In the genomic region with DNA sequence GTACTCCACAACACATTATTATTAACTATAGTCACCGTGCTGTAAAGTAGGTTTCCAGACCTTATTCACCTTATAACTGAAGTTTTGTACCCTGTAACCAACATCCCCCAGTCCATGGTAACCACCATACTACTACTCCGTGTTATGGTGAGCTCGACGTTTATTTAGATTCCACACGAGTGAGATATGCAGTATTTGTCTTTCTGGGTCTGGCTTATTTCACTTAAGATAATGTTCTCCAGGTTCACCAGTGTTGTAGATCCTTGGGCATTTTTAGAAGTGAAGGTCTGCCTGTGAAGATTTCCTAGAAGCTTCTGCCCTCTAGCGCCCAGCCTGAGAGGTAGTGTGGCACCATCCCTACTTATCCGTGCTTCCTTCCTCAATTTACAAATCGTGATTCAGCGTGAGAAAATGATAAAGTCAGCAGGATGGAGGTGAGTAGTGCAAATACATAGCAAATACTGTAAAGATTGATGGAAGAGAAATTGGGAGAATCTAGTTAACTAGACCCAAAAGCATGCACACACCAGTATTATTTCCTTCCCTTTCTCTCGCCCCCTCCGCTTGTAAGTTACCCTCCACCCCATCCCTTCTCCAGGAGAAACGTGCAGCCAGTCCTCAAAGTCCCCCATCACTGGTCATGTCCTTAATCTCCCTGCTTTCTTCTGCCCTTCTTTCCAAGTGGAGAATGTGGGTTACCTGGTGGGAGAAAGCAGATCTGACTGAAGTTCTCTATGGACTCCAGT, we compare ENCODE assay signal across 8 cellular contexts. TPM values are rescaled to one million over a fixed set of nuclear protein-coding genes. Genes with fewer than 3 reads are reported as not detected.
DNase-seq lines count a peak whose midpoint lies in the region; ATAC-seq and TF ChIP-seq lines count a peak whose summit lies in the region.

No MANE protein-coding gene starts in this region.

- peak; percentile 68 for ATAC-seq in activated naive CD8-positive, alpha-beta T cell treated with anti-CD3 and anti-CD28 coated beads, Interleukin-2, amount 10 ng/mL, durations not matched to agents 7 days and 5 days (ENCODE audit: low read depth)
- ATAC-seq in left lobe of liver = peak; percentile 96
- ATAC-seq in stimulated activated naive B cell treated with anti-CD40 and anti-IgM and Interleukin-4, amounts not matched to agents 10 μg/mL and 1 μg/mL and 100 μg/mL, for 72 hours (replicated peaks) = peak; percentile 71 to 82

- DNase-seq in activated naive CD8-positive, alpha-beta T cell treated with anti-CD3 and anti-CD28 coated beads, Interleukin-2, amount 10 ng/mL, durations not matched to agents 7 days and 5 days = no peak
- DNase-seq in activated naive CD8-positive, alpha-beta T cell treated with anti-CD3 and anti-CD28 coated beads for 36 hours = no peak
- DNase-seq in SK-N-DZ (ENCODE audit: low spot score) (peak; percentile 68), caudate nucleus (lab: John Stamatoyannopoulos, UW) (peak in 37 of 61 donors; percentile 1 to 75 (median 17)), left lobe of liver (ENCODE audit: low spot score) (no peak), NCI-H1930 (lab: John Stamatoyannopoulos, UW) (no peak)
- DNase-seq in stimulated activated naive B cell treated with anti-CD40 and anti-IgM and Interleukin-4, amounts not matched to agents 10 μg/mL and 1 μg/mL and 100 μg/mL, for 72 hours = no peak

- POLR2A ChIA-PET in activated naive CD8-positive, alpha-beta T cell treated with anti-CD3 and anti-CD28 coated beads, Interleukin-2, amount 10 ng/mL, durations not matched to agents 7 days and 5 days (lab: Charles Lee) = no interaction called here

- H3K36me3 Mint-ChIP-seq in activated naive CD8-positive, alpha-beta T cell treated with anti-CD3 and anti-CD28 coated beads, Interleukin-2, amount 10 ng/mL, durations not matched to agents 7 days and 5 days = no peaks in the 10 kb centered on the region
- no peaks in the 10 kb centered on the region for H3K36me3 Mint-ChIP-seq in activated naive CD8-positive, alpha-beta T cell treated with anti-CD3 and anti-CD28 coated beads for 36 hours
- H3K36me3 Mint-ChIP-seq in stimulated activated naive B cell treated with anti-CD40 and anti-IgM and Interleukin-4, amounts not matched to agents 10 μg/mL and 1 μg/mL and 100 μg/mL, for 72 hours = no peaks in the 10 kb centered on the region

- H3K4me1 Mint-ChIP-seq in activated naive CD8-positive, alpha-beta T cell treated with anti-CD3 and anti-CD28 coated beads, Interleukin-2, amount 10 ng/mL, durations not matched to agents 7 days and 5 days = peaks cover 7% of the 10 kb centered on the region
- H3K4me1 Mint-ChIP-seq in activated naive CD8-positive, alpha-beta T cell treated with anti-CD3 and anti-CD28 coated beads for 36 hours = peaks cover 8% of the 10 kb centered on the region
- peaks cover 9 to 20% of the 10 kb centered on the region in 2 donors for H3K4me1 Mint-ChIP-seq in stimulated activated naive B cell treated with anti-CD40 and anti-IgM and Interleukin-4, amounts not matched to agents 10 μg/mL and 1 μg/mL and 100 μg/mL, for 72 hours

- peak; percentile 50 for TF ChIP-seq RAD21 in Ishikawa (IDR thresholded peaks at IDR 0.05; ENCODE audit: low read depth)

- no peak for TF ChIP-seq EP300 in Ishikawa (IDR thresholded peaks at IDR 0.05; ENCODE audit: borderline replicate concordance)

- H3K27ac ChIP-seq in caudate nucleus (ENCODE audit: low read depth, low read length) = no peak overlapping the region

- no peak overlapping the region for H3K4me3 Mint-ChIP-seq in activated naive CD8-positive, alpha-beta T cell treated with anti-CD3 and anti-CD28 coated beads, Interleukin-2, amount 10 ng/mL, durations not matched to agents 7 days and 5 days
- no peak overlapping the region for H3K4me3 Mint-ChIP-seq in activated naive CD8-positive, alpha-beta T cell treated with anti-CD3 and anti-CD28 coated beads for 36 hours
- H3K4me3 Mint-ChIP-seq in stimulated activated naive B cell treated with anti-CD40 and anti-IgM and Interleukin-4, amounts not matched to agents 10 μg/mL and 1 μg/mL and 100 μg/mL, for 72 hours = no peak overlapping the region

- H3K27me3 Mint-ChIP-seq in activated naive CD8-positive, alpha-beta T cell treated with anti-CD3 and anti-CD28 coated beads, Interleukin-2, amount 10 ng/mL, durations not matched to agents 7 days and 5 days = no peaks in the 10 kb centered on the region
- no peaks in the 10 kb centered on the region for H3K27me3 Mint-ChIP-seq in activated naive CD8-positive, alpha-beta T cell treated with anti-CD3 and anti-CD28 coated beads for 36 hours
- H3K27me3 Mint-ChIP-seq in stimulated activated naive B cell treated with anti-CD40 and anti-IgM and Interleukin-4, amounts not matched to agents 10 μg/mL and 1 μg/mL and 100 μg/mL, for 72 hours = no peaks in the 10 kb centered on the region

- no peak overlapping the region for H3K27ac Mint-ChIP-seq in activated naive CD8-positive, alpha-beta T cell treated with anti-CD3 and anti-CD28 coated beads, Interleukin-2, amount 10 ng/mL, durations not matched to agents 7 days and 5 days
- H3K27ac Mint-ChIP-seq in activated naive CD8-positive, alpha-beta T cell treated with anti-CD3 and anti-CD28 coated beads for 36 hours = no peak overlapping the region
- H3K27ac Mint-ChIP-seq in stimulated activated naive B cell treated with anti-CD40 and anti-IgM and Interleukin-4, amounts not matched to agents 10 μg/mL and 1 μg/mL and 100 μg/mL, for 72 hours = no peak overlapping the region

- no peaks in the 10 kb centered on the region for H3K9me3 Mint-ChIP-seq in activated naive CD8-positive, alpha-beta T cell treated with anti-CD3 and anti-CD28 coated beads, Interleukin-2, amount 10 ng/mL, durations not matched to agents 7 days and 5 days
- H3K9me3 Mint-ChIP-seq in activated naive CD8-positive, alpha-beta T cell treated with anti-CD3 and anti-CD28 coated beads for 36 hours = no peaks in the 10 kb centered on the region
- H3K9me3 Mint-ChIP-seq in stimulated activated naive B cell treated with anti-CD40 and anti-IgM and Interleukin-4, amounts not matched to agents 10 μg/mL and 1 μg/mL and 100 μg/mL, for 72 hours = no peaks in the 10 kb centered on the region

TF ChIP-seq in Ishikawa, 13 proteins besides CTCF, POLR2A, EP300 and RAD21:
- TF ChIP-seq TEAD4 (IDR thresholded peaks at IDR 0.05) = no peak
- no peak for TF ChIP-seq FOXM1 (IDR thresholded peaks at IDR 0.05; ENCODE audit: borderline replicate concordance, low read depth)
- TF ChIP-seq, protein P1, sequence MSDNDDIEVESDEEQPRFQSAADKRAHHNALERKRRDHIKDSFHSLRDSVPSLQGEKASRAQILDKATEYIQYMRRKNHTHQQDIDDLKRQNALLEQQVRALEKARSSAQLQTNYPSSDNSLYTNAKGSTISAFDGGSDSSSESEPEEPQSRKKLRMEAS (IDR thresholded peaks at IDR 0.05) = no peak
- TF ChIP-seq CREB1 (IDR thresholded peaks at IDR 0.05; ENCODE audit: low read depth) = no peak
- no peak for TF ChIP-seq TCF12 (IDR thresholded peaks at IDR 0.05; ENCODE audit: low read depth)
- TF ChIP-seq YY1 (IDR thresholded peaks at IDR 0.05; ENCODE audit: low read depth) = no peak
- no peak for TF ChIP-seq ZBTB7A (IDR thresholded peaks at IDR 0.05; ENCODE audit: low read depth)
- TF ChIP-seq, protein P2, sequence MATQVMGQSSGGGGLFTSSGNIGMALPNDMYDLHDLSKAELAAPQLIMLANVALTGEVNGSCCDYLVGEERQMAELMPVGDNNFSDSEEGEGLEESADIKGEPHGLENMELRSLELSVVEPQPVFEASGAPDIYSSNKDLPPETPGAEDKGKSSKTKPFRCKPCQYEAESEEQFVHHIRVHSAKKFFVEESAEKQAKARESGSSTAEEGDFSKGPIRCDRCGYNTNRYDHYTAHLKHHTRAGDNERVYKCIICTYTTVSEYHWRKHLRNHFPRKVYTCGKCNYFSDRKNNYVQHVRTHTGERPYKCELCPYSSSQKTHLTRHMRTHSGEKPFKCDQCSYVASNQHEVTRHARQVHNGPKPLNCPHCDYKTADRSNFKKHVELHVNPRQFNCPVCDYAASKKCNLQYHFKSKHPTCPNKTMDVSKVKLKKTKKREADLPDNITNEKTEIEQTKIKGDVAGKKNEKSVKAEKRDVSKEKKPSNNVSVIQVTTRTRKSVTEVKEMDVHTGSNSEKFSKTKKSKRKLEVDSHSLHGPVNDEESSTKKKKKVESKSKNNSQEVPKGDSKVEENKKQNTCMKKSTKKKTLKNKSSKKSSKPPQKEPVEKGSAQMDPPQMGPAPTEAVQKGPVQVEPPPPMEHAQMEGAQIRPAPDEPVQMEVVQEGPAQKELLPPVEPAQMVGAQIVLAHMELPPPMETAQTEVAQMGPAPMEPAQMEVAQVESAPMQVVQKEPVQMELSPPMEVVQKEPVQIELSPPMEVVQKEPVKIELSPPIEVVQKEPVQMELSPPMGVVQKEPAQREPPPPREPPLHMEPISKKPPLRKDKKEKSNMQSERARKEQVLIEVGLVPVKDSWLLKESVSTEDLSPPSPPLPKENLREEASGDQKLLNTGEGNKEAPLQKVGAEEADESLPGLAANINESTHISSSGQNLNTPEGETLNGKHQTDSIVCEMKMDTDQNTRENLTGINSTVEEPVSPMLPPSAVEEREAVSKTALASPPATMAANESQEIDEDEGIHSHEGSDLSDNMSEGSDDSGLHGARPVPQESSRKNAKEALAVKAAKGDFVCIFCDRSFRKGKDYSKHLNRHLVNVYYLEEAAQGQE (IDR thresholded peaks at IDR 0.05; ENCODE audit: low read depth) = no peak
- TF ChIP-seq CEBPB (IDR thresholded peaks at IDR 0.05) = no peak
- no peak for TF ChIP-seq EGR1 (IDR thresholded peaks at IDR 0.05)
- TF ChIP-seq NFIC (IDR thresholded peaks at IDR 0.05) = no peak
- TF ChIP-seq, protein P3, sequence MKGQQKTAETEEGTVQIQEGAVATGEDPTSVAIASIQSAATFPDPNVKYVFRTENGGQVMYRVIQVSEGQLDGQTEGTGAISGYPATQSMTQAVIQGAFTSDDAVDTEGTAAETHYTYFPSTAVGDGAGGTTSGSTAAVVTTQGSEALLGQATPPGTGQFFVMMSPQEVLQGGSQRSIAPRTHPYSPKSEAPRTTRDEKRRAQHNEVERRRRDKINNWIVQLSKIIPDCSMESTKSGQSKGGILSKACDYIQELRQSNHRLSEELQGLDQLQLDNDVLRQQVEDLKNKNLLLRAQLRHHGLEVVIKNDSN (IDR thresholded peaks at IDR 0.05) = no peak
- TF ChIP-seq TAF1 (IDR thresholded peaks at IDR 0.05; ENCODE audit: low read depth) = no peak

RNA-seq across cellular contexts. Expression of a gene that starts 36.0 kb away (rescaled TPM):
- total RNA-seq in activated naive CD8-positive, alpha-beta T cell treated with anti-CD3 and anti-CD28 coated beads, Interleukin-2, amount 10 ng/mL, durations not matched to agents 7 days and 5 days = 10 to 100 TPM in 1 of 2 experiments, 1 to 10 TPM in 1; 9.8 to 11.2 TPM
- total RNA-seq in activated naive CD8-positive, alpha-beta T cell treated with anti-CD3 and anti-CD28 coated beads for 36 hours = 1 to 10 TPM; 1.7 to 2.0 TPM
- polyA plus RNA-seq in SK-N-DZ (2014; cell fraction: cytosol; rRNA removed) = 2.4 and 2.8 TPM in 2 replicates
- 2.3 and 3.2 TPM in 2 replicates for polyA plus RNA-seq in SK-N-DZ (2014; cell fraction: nucleus; rRNA removed)
- 1.8 TPM for total RNA-seq in left lobe of liver

Comparison
In these comparisons a context has a peak if more than half of its experiments do, and no peak if none do; other contexts are left out.
1. DNase-seq: peak in SK-N-DZ (single experiment) and caudate nucleus (37 of 61); none in activated naive CD8-positive, alpha-beta T cell treated with anti-CD3 and anti-CD28 coated beads, Interleukin-2, amount 10 ng/mL, durations not matched to agents 7 days and 5 days (single experiment), activated naive CD8-positive, alpha-beta T cell treated with anti-CD3 and anti-CD28 coated beads for 36 hours (single experiment), left lobe of liver (single experiment), stimulated activated naive B cell treated with anti-CD40 and anti-IgM and Interleukin-4, amounts not matched to agents 10 μg/mL and 1 μg/mL and 100 μg/mL, for 72 hours (single experiment) and NCI-H1930 (0 of 2).
2. Peak in every context shown above with its lines, with median percentiles within 50 percentile points of each other: ATAC-seq.